21 cellular contexts compared by ENCODE assay signal in genomic region chr1:44822131-44822701, GRCh38. TPM values are rescaled to one million over a fixed set of nuclear protein-coding genes. Genes with fewer than 3 reads are reported as not detected.
A peak's percentile ranks its signal among the peaks of the same experiment; 100 is the strongest.
DNase-seq lines count a peak whose midpoint lies in the region; ATAC-seq, FAIRE-seq and TF ChIP-seq lines count a peak whose summit lies in the region.
"Had no signal": no experiment of that assay in that cellular context is flagged by ENCODE, and none has a peak within 500 bp of the region (broad histone marks: within the 10 kb centered on the region; RNA-seq: fewer than 3 reads in every experiment).

No MANE protein-coding gene starts in this region.

- no peak overlapping the region for H2AK9ac ChIP-seq in IMR-90 (replicated peaks; ENCODE audit: low read depth, low read length, poor library complexity)

- TF ChIP-seq CTCF in IMR-90 (conservative IDR thresholded peaks at IDR 0.05; ENCODE audit: low read depth, low read length) (no peak), K562 (IDR thresholded peaks at IDR 0.05 in 2 of 3, conservative IDR thresholded peaks at IDR 0.05 in 1 of 3; ENCODE audit: insufficient read depth in 2 of 3, low read depth in 1 of 3, low read length in 3 of 3) (no peak), tibial nerve (IDR thresholded peaks at IDR 0.05) (no peak), left lung (IDR thresholded peaks at IDR 0.05) (no peak)

- no peak for DNase-seq in IMR-90
- DNase-seq in K562 (ENCODE audit: extremely low read depth in 1 of 4, low spot score in 3 of 4), result no peak
- DNase-seq in mesendoderm, result no peak
- no peak for DNase-seq in tibial nerve (ENCODE audit: low spot score in 2 of 2)
- DNase-seq in left lung, result no peak
- DNase-seq: CD4-positive, CD25-positive, alpha-beta regulatory T cell; EL; H9; KBM-7; MV-4-11; NCI-H1417; NCI-H2029; NCI-H2171; NCI-H748 treated with DMSO at 0.1 percent for 48 hours had no signal

- H3K36me3 ChIP-seq in IMR-90 (ENCODE audit: control insufficient read depth, insufficient read depth, low read length), result no peaks in the 10 kb centered on the region
- no peaks in the 10 kb centered on the region for H3K36me3 ChIP-seq in K562 (ENCODE audit: control insufficient read depth, insufficient read depth, low read length)
- H3K36me3 ChIP-seq in mesendoderm (ENCODE audit: control insufficient read depth, insufficient read depth, low read length), result no peaks in the 10 kb centered on the region
- H3K36me3 ChIP-seq in tibial nerve, result peaks cover 0 to 16% (median 0%) of the 10 kb centered on the region in 3 donors
- H3K36me3 ChIP-seq in left lung, result no peaks in the 10 kb centered on the region

- POLR2A ChIA-PET in IMR-90 (lab: Charles Lee; ENCODE audit: unreplicated experiment), result interaction anchor here (0.6 to 1.1 kb wide), 2 partner anchors 22 to 54 kb away, joined by 3 to 5 read pairs; partner anchors contain the start of gene PLK3
- POLR2A ChIA-PET in K562 (lab: Yijun Ruan, JAX), result interaction anchor here (1.0 to 9.2 kb wide), 8 partner anchors 10 to 700 kb away, joined by 3 to 594 read pairs (median 94); partner anchors contain the start of genes BTBD19, DYNLT4, HECTD3 and MUTYH

- H3K23ac ChIP-seq in IMR-90 (ENCODE audit: low read depth, low read length) (no peak overlapping the region), mesendoderm (ENCODE audit: low read length) (no peak overlapping the region)

- peaks cover 3% of the 10 kb centered on the region; the same call in 1 of the 2 replicates for H3K9me1 ChIP-seq in IMR-90 (ENCODE audit: insufficient read depth, low read length)
- H3K9me1 ChIP-seq in K562 (ENCODE audit: control insufficient read depth, insufficient read depth, low read length), result no peaks in the 10 kb centered on the region

- TF ChIP-seq POLR2A in IMR-90 (IDR thresholded peaks at IDR 0.05; ENCODE audit: low read depth, low read length), result 0 out of 2 replicates have a peak, but pooled peaks have one; percentile 32
- no peak for TF ChIP-seq POLR2A in K562 (conservative IDR thresholded peaks at IDR 0.05)
- TF ChIP-seq POLR2A in tibial nerve (IDR thresholded peaks at IDR 0.05), result no peak

- WGBS in IMR-90 (ENCODE audit: extremely low coverage in 2 of 2, insufficient read length in 1 of 2), 2 experiments, result no CpG with 5 or more reads among the region's 6 CpGs
- WGBS in K562 (ENCODE audit: insufficient coverage, low coverage, missing lambda C conversion rate), result 57% methylated on average over 6 of the region's 6 CpGs
- WGBS in mesendoderm (ENCODE audit: extremely low coverage, insufficient coverage, low lambda C conversion rate), result no CpG with 5 or more reads among the region's 6 CpGs
- WGBS in tibial nerve, 2 donors, result 82 to 94% methylated on average over 2 to 3 of the region's 6 CpGs

- H3K9me3 ChIP-seq in IMR-90 (ENCODE audit: control insufficient read depth, insufficient read depth, low read length), result no peaks in the 10 kb centered on the region
- H3K9me3 ChIP-seq in K562 (replicated peaks; ENCODE audit: control insufficient read depth, insufficient read depth, low read depth, low read length), result no peaks in the 10 kb centered on the region
- no peaks in the 10 kb centered on the region for H3K9me3 ChIP-seq in tibial nerve
- H3K9me3 ChIP-seq in left lung, result no peaks in the 10 kb centered on the region

- TF ChIP-seq EP300 in K562 (IDR thresholded peaks at IDR 0.05; ENCODE audit: low read length), result no peak
- TF ChIP-seq EP300 in tibial nerve (IDR thresholded peaks at IDR 0.05), result no peak

- H2AFZ ChIP-seq in IMR-90 (replicated peaks; ENCODE audit: low read length, poor library complexity) (no peak overlapping the region), K562 (ENCODE audit: low read depth, low read length) (no peak overlapping the region)

- H4K8ac ChIP-seq in IMR-90 (ENCODE audit: low read depth in 2 of 2, low read length in 2 of 2) (no peak overlapping the region), mesendoderm (ENCODE audit: low read depth, low read length) (no peak overlapping the region)

- intact Hi-C loops in IMR-90 (cut with micrococcal nuclease) (no loop called here), K562 (cut with micrococcal nuclease) (no loop called here), left lung (cut with DNase I) (no loop called here)

- no peaks in the 10 kb centered on the region for H3K27me3 ChIP-seq in IMR-90 (ENCODE audit: control insufficient read depth, insufficient read depth, low read length)
- no peaks in the 10 kb centered on the region for H3K27me3 ChIP-seq in K562 (ENCODE audit: control insufficient read depth in 2 of 2, insufficient read depth in 2 of 2, low read length in 2 of 2)
- H3K27me3 ChIP-seq in mesendoderm (ENCODE audit: insufficient read depth, low read length, poor library complexity), result no peaks in the 10 kb centered on the region
- H3K27me3 ChIP-seq in tibial nerve, result no peaks in the 10 kb centered on the region
- H3K27me3 ChIP-seq in left lung, result no peaks in the 10 kb centered on the region

- H2BK120ac ChIP-seq in IMR-90 (ENCODE audit: low read depth, low read length) (no peak overlapping the region), mesendoderm (ENCODE audit: low read depth, low read length) (no peak overlapping the region)

- H4K91ac ChIP-seq in IMR-90 (ENCODE audit: insufficient read depth, low read depth, low read length), result no peak overlapping the region

- H3K4me1 ChIP-seq in IMR-90 (ENCODE audit: control insufficient read depth, insufficient read depth, low read length) (no peaks in the 10 kb centered on the region; the same call in 1 of the 2 replicates), K562 (replicated peaks in 1 of 2; ENCODE audit: control insufficient read depth in 2 of 2, insufficient read depth in 2 of 2, low read length in 2 of 2) (peaks cover 13 to 41% of the 10 kb centered on the region in 2 experiments), mesendoderm (ENCODE audit: control insufficient read depth, low read depth, low read length) (peaks cover 3% of the 10 kb centered on the region), tibial nerve (peaks cover 0 to 70% (median 21%) of the 10 kb centered on the region in 4 donors), left lung (peaks cover 3 to 40% of the 10 kb centered on the region in 2 donors)

- no peak overlapping the region for H3K14ac ChIP-seq in IMR-90 (replicated peaks; ENCODE audit: low read depth, low read length)

- H2BK5ac ChIP-seq in IMR-90 (ENCODE audit: low read depth, low read length, poor library complexity, severe bottlenecking), result no peak overlapping the region
- no peak overlapping the region for H2BK5ac ChIP-seq in mesendoderm (ENCODE audit: low read length)

- H3K27ac ChIP-seq in IMR-90 (ENCODE audit: insufficient read depth, low read length) (no peak overlapping the region), K562 (ENCODE audit: extremely low read depth, low read depth, low read length) (no peak overlapping the region), mesendoderm (ENCODE audit: low read depth, low read length) (no peak overlapping the region), tibial nerve (peak overlapping the region in 3 of 4 donors; percentile 24 to 96 (median 51)), left lung (no peak overlapping the region)
- H3K27ac ChIP-seq: HL-60 had no signal

- H3K79me1 ChIP-seq in IMR-90 (ENCODE audit: low read depth in 1 of 2, low read length in 2 of 2) (no peaks in the 10 kb centered on the region; a peak in 1 of 4 replicates), mesendoderm (ENCODE audit: low read length) (no peaks in the 10 kb centered on the region)

- H3K4me3 ChIP-seq in IMR-90 (ENCODE audit: insufficient read depth, low read depth, low read length) (no peak overlapping the region), K562 (no peak overlapping the region), mesendoderm (ENCODE audit: low read length) (no peak overlapping the region), tibial nerve (no peak overlapping the region), left lung (no peak overlapping the region)

- ATAC-seq in IMR-90 (ENCODE audit: low read depth) (no peak), K562 (no peak), GM18520 (IDR thresholded peaks at IDR 0.05; ENCODE audit: unreplicated experiment) (no peak), GM21515 (IDR thresholded peaks at IDR 0.05; ENCODE audit: unreplicated experiment) (no peak), left lung (no peak)

- H4K20me1 ChIP-seq in IMR-90 (ENCODE audit: insufficient read depth, low read length) (peaks cover 8% of the 10 kb centered on the region; the same call in 1 of the 2 replicates), K562 (replicated peaks; ENCODE audit: control insufficient read depth, insufficient read depth, low read length) (no peaks in the 10 kb centered on the region)

- H2AK5ac ChIP-seq in IMR-90 (ENCODE audit: low read depth, low read length), result no peak overlapping the region
- H2AK5ac ChIP-seq in mesendoderm (ENCODE audit: low read length), result no peak overlapping the region

- no TSS peak for BruUV-seq in IMR-90 (replicated peaks; lab: Mats Ljungman, UMichigan)
- no TSS peak for BruUV-seq in K562 (replicated peaks; lab: Mats Ljungman, UMichigan)

- H3K18ac ChIP-seq in IMR-90 (ENCODE audit: low read depth, low read length) (no peak overlapping the region), mesendoderm (ENCODE audit: low read length) (no peak overlapping the region)

- H2BK20ac ChIP-seq in IMR-90 (ENCODE audit: low read depth, low read length), result no peak overlapping the region

- TF ChIP-seq RAD21 in IMR-90 (IDR thresholded peaks at IDR 0.05; ENCODE audit: low read length) (no peak), K562 (CRISPR knock-in tag; conservative IDR thresholded peaks at IDR 0.05 in 1 of 2, IDR thresholded peaks at IDR 0.05 in 1 of 2) (no peak)

- H3K4ac ChIP-seq in IMR-90 (ENCODE audit: low read depth, low read length) (no peak overlapping the region), mesendoderm (ENCODE audit: low read depth, low read length) (no peak overlapping the region)

- H3K4me2 ChIP-seq in IMR-90 (ENCODE audit: low read depth, low read length) (no peak overlapping the region), K562 (ENCODE audit: insufficient read depth, low read length) (no peak overlapping the region), mesendoderm (ENCODE audit: low read length) (no peak overlapping the region)

- in situ Hi-C loops in IMR-90 (cut with MboI; ENCODE audit: low sequenced_read_pairs), result no loop called here
- in situ Hi-C loops in K562 (cut with MboI), result loop anchor here (5.0 kb wide), 1 partner anchor 90 kb away; the partner anchor contains the start of gene RNU5D-1

- FAIRE-seq in K562 (lab: Jason Lieb, UNC), result no peak
- FAIRE-seq: GM19239 had no signal

- H4K5ac ChIP-seq in IMR-90 (ENCODE audit: low read depth, low read length) (no peak overlapping the region), mesendoderm (ENCODE audit: low read length) (no peak overlapping the region)

- H3K79me2 ChIP-seq in K562 (ENCODE audit: control insufficient read depth, insufficient read depth, low read length) (no peaks in the 10 kb centered on the region), mesendoderm (ENCODE audit: control insufficient read depth, insufficient read depth, low read length) (no peaks in the 10 kb centered on the region)

- H2BK15ac ChIP-seq in IMR-90 (ENCODE audit: low read depth, low read length), result no peak overlapping the region
- H2BK15ac ChIP-seq in mesendoderm (replicated peaks; ENCODE audit: low read depth), result no peak overlapping the region

- CTCF ChIA-PET in IMR-90 (lab: Yijun Ruan, JAX) (no interaction called here), K562 (lab: Yijun Ruan, JAX; ENCODE audit: low intra/inter-chr PET ratio) (no interaction called here)

- dilution Hi-C loops in IMR-90 (cut with HindIII; ENCODE audit: low sequenced_read_pairs, unreplicated experiment), result no loop called here

- H3K9ac ChIP-seq in IMR-90 (ENCODE audit: low read depth, low read length) (no peak overlapping the region), K562 (ENCODE audit: insufficient read depth in 1 of 2, low read depth in 2 of 2, low read length in 2 of 2) (peak overlapping the region in 1 of 2 experiments; percentile 69; a peak in 2 of 4 replicates), mesendoderm (ENCODE audit: low read length) (no peak overlapping the region)

- H3K56ac ChIP-seq in IMR-90 (ENCODE audit: extremely low read depth, insufficient read depth, low read length) (no peak overlapping the region), mesendoderm (ENCODE audit: low read length) (peak overlapping the region; percentile 2)

RNA-seq across cellular contexts. Expression of gene BTBD19, which starts 13.9 kb away (rescaled TPM):
- total RNA-seq in IMR-90 (2012; rRNA removed) (0.56 and 0.90 TPM in 2 replicates), K562 (2014; rRNA removed) (0.73 and 1.5 TPM in 2 replicates), K562 (2014; rRNA removed; fragmentation: Illumina TruSeq; extraction: Trizol) (0.32 and 0.76 TPM in 2 replicates), K562 (2015; rRNA removed; fragmentation: Illumina TruSeq; extraction: Trizol) (0.41 and 0.72 TPM in 2 replicates), K562 (2021) (1.7 and 2.0 TPM in 2 replicates), tibial nerve (10 to 100 TPM; 14.9 to 50.0 (median 25.5) TPM), left lung (10 to 100 TPM; 15.3 to 19.7 TPM)
- polyA plus RNA-seq in IMR-90 (2012; rRNA removed) (16.0 and 17.2 TPM in 2 replicates), K562 (2011; rRNA removed) (1.4 and 1.5 TPM in 2 replicates), K562 (2014; fragmentation: Illumina TruSeq; extraction: Trizol) (0.95 and 1.4 TPM in 2 replicates), K562 (2014; fragmentation: Nextera tagmentation; extraction: Ambion mirVana) (under 1 TPM; 0.22 to 0.38 TPM), K562 (2014; rRNA removed) (1.8 and 1.9 TPM in 2 replicates)
- 10.6 and 11.1 TPM in 2 replicates for polyA plus RNA-seq in IMR-90 (2012; cell fraction: cytosol; rRNA removed)
- 141 and 200 TPM in 2 replicates for polyA plus RNA-seq in IMR-90 (2012; cell fraction: nucleus; rRNA removed; ENCODE audit: low replicate concordance)
- total RNA-seq in K562 (2011; cell fraction: chromatin; rRNA removed; ENCODE audit: low replicate concordance), result 7.6 and 19.8 TPM in 2 replicates
- total RNA-seq in K562 (2011; cell fraction: nucleolus; rRNA removed), result 8.9 and 14.7 TPM in 2 replicates
- 8.6 and 18.8 TPM in 2 replicates for total RNA-seq in K562 (2011; cell fraction: nucleoplasm; rRNA removed)
- polyA plus RNA-seq in K562 (2011; cell fraction: cytosol; rRNA removed), result 0.86 and 1.3 TPM in 2 replicates
- polyA plus RNA-seq in K562 (2011; cell fraction: nucleus; rRNA removed), result 5.9 and 14.9 TPM in 2 replicates
- 1.6 and 2.0 TPM in 2 replicates for polyA plus RNA-seq in K562 (2012)
- polyA minus RNA-seq in K562 (2011; rRNA and poly(A)+ RNA removed), result 0.75 and 1.1 TPM in 2 replicates
- polyA minus RNA-seq in K562 (2011; cell fraction: cytosol; rRNA and poly(A)+ RNA removed), result 1.8 TPM in 1 of 2 replicates, not detected in the other
- 4.9 and 5.0 TPM in 2 replicates for polyA minus RNA-seq in K562 (2011; cell fraction: nucleus; rRNA and poly(A)+ RNA removed)
- 0.95 TPM for polyA plus RNA-seq in mesendoderm (2013, experiment 1 of 2)
- 0.85 TPM for polyA plus RNA-seq in mesendoderm (2013, experiment 2 of 2)
- total RNA-seq: SK-MEL-5 had no signal

RNA-seq across cellular contexts. Expression of gene DYNLT4, which starts 15.1 kb away (rescaled TPM):
- total RNA-seq in IMR-90 (2012; rRNA removed) (0.56 TPM in 1 of 2 replicates, not detected in the other), K562 (2014; rRNA removed) (0.73 TPM in 1 of 2 replicates, not detected in the other), K562 (2014; rRNA removed; fragmentation: Illumina TruSeq; extraction: Trizol) (not detected in 2 replicates), K562 (2015; rRNA removed; fragmentation: Illumina TruSeq; extraction: Trizol) (not detected in 2 replicates), K562 (2021) (0.29 TPM in 1 of 2 replicates, not detected in the other), tibial nerve (1 to 10 TPM in 2 of 4 donors, not detected in 2; 2.5 to 3.3 TPM), left lung (1 to 10 TPM in 1 of 2 donors, not detected in 1; 1.6 TPM)
- polyA plus RNA-seq in IMR-90 (2012; rRNA removed) (not detected in 2 replicates), K562 (2011; rRNA removed) (0.11 TPM in 1 of 2 replicates, not detected in the other), K562 (2014; fragmentation: Illumina TruSeq; extraction: Trizol) (not detected in 2 replicates), K562 (2014; fragmentation: Nextera tagmentation; extraction: Ambion mirVana) (not detected), K562 (2014; rRNA removed) (not detected in 2 replicates)
- 0.08 and 0.25 TPM in 2 replicates for polyA plus RNA-seq in IMR-90 (2012; cell fraction: cytosol; rRNA removed)
- polyA plus RNA-seq in IMR-90 (2012; cell fraction: nucleus; rRNA removed; ENCODE audit: low replicate concordance), result 0.34 TPM in 1 of 2 replicates, not detected in the other
- total RNA-seq in K562 (2011; cell fraction: chromatin; rRNA removed; ENCODE audit: low replicate concordance), result not detected in 2 replicates
- total RNA-seq in K562 (2011; cell fraction: nucleolus; rRNA removed), result 0.83 and 2.2 TPM in 2 replicates
- 0.59 TPM in 1 of 2 replicates, not detected in the other for total RNA-seq in K562 (2011; cell fraction: nucleoplasm; rRNA removed)
- 0.13 TPM in 1 of 2 replicates, not detected in the other for polyA plus RNA-seq in K562 (2011; cell fraction: cytosol; rRNA removed)
- polyA plus RNA-seq in K562 (2011; cell fraction: nucleus; rRNA removed), result 0.38 and 0.57 TPM in 2 replicates
- 0.10 and 0.18 TPM in 2 replicates for polyA plus RNA-seq in K562 (2012)
- polyA minus RNA-seq in K562 (2011; rRNA and poly(A)+ RNA removed), result not detected in 2 replicates
- polyA minus RNA-seq in K562 (2011; cell fraction: cytosol; rRNA and poly(A)+ RNA removed), result not detected in 2 replicates
- 0.44 and 0.54 TPM in 2 replicates for polyA minus RNA-seq in K562 (2011; cell fraction: nucleus; rRNA and poly(A)+ RNA removed)
- not detected for polyA plus RNA-seq in mesendoderm (2013, experiment 1 of 2)
- polyA plus RNA-seq in mesendoderm (2013, experiment 2 of 2), result not detected
- total RNA-seq: H9, SK-MEL-5 had no signal
- polyA plus RNA-seq: AG04450 had no signal

RNA-seq across cellular contexts. Expression of gene PTCH2, which starts 20.8 kb away (rescaled TPM):
- total RNA-seq in IMR-90 (2012; rRNA removed) (under 0.01 TPM in 2 replicates), K562 (2014; rRNA removed) (0.16 TPM in 1 of 2 replicates, not detected in the other), K562 (2014; rRNA removed; fragmentation: Illumina TruSeq; extraction: Trizol) (16.8 and 20.5 TPM in 2 replicates), K562 (2015; rRNA removed; fragmentation: Illumina TruSeq; extraction: Trizol) (21.5 and 27.3 TPM in 2 replicates), K562 (2021) (3.0 TPM in 2 replicates), tibial nerve (10 to 100 TPM in 2 of 4 donors, 1 to 10 TPM in 2; 6.6 to 13.4 (median 9.9) TPM), left lung (1 to 10 TPM; 1.0 to 1.1 TPM)
- polyA plus RNA-seq in IMR-90 (2012; rRNA removed) (0.56 and 0.66 TPM in 2 replicates), K562 (2011; rRNA removed) (0.25 and 0.51 TPM in 2 replicates), K562 (2014; fragmentation: Illumina TruSeq; extraction: Trizol) (0.33 and 0.35 TPM in 2 replicates), K562 (2014; fragmentation: Nextera tagmentation; extraction: Ambion mirVana) (under 1 TPM; 0.15 to 0.25 TPM), K562 (2014; rRNA removed) (0.39 and 0.64 TPM in 2 replicates)
- 0.36 and 0.60 TPM in 2 replicates for polyA plus RNA-seq in IMR-90 (2012; cell fraction: cytosol; rRNA removed)
- 4.1 and 8.2 TPM in 2 replicates for polyA plus RNA-seq in IMR-90 (2012; cell fraction: nucleus; rRNA removed; ENCODE audit: low replicate concordance)
- total RNA-seq in K562 (2011; cell fraction: chromatin; rRNA removed; ENCODE audit: low replicate concordance), result 1.5 and 3.4 TPM in 2 replicates
- total RNA-seq in K562 (2011; cell fraction: nucleolus; rRNA removed), result 1.3 and 1.8 TPM in 2 replicates
- total RNA-seq in K562 (2011; cell fraction: nucleoplasm; rRNA removed), result 1.6 and 2.1 TPM in 2 replicates
- polyA plus RNA-seq in K562 (2011; cell fraction: cytosol; rRNA removed), result 0.37 and 0.43 TPM in 2 replicates
- polyA plus RNA-seq in K562 (2011; cell fraction: nucleus; rRNA removed), result 2.4 and 3.4 TPM in 2 replicates
- 0.40 and 0.87 TPM in 2 replicates for polyA plus RNA-seq in K562 (2012)
- polyA minus RNA-seq in K562 (2011; rRNA and poly(A)+ RNA removed), result 0.14 and 0.21 TPM in 2 replicates
- 1.6 and 6.8 TPM in 2 replicates for polyA minus RNA-seq in K562 (2011; cell fraction: cytosol; rRNA and poly(A)+ RNA removed)
- polyA minus RNA-seq in K562 (2011; cell fraction: nucleus; rRNA and poly(A)+ RNA removed), result 0.54 and 1.4 TPM in 2 replicates
- polyA plus RNA-seq in mesendoderm (2013, experiment 1 of 2), result 0.27 TPM
- polyA plus RNA-seq in mesendoderm (2013, experiment 2 of 2), result 0.25 TPM

RNA-seq across cellular contexts. Expression of gene PLK3, which starts 22.0 kb away (rescaled TPM):
- total RNA-seq in IMR-90 (2012; rRNA removed), result 15.3 and 15.8 TPM in 2 replicates
- 51.6 and 52.5 TPM in 2 replicates for polyA plus RNA-seq in IMR-90 (2012; rRNA removed)
- 45.2 and 47.2 TPM in 2 replicates for polyA plus RNA-seq in IMR-90 (2012; cell fraction: cytosol; rRNA removed)
- polyA plus RNA-seq in IMR-90 (2012; cell fraction: nucleus; rRNA removed; ENCODE audit: low replicate concordance), result 238 and 324 TPM in 2 replicates
- 66.7 and 212 TPM in 2 replicates for total RNA-seq in K562 (2011; cell fraction: chromatin; rRNA removed; ENCODE audit: low replicate concordance)
- 133 and 170 TPM in 2 replicates for total RNA-seq in K562 (2011; cell fraction: nucleolus; rRNA removed)
- total RNA-seq in K562 (2011; cell fraction: nucleoplasm; rRNA removed), result 70.2 and 84.7 TPM in 2 replicates
- total RNA-seq in K562 (2014; rRNA removed), result 15.3 and 17.4 TPM in 2 replicates
- total RNA-seq in K562 (2014; rRNA removed; fragmentation: Illumina TruSeq; extraction: Trizol), result 5.2 and 6.6 TPM in 2 replicates
- total RNA-seq in K562 (2015; rRNA removed; fragmentation: Illumina TruSeq; extraction: Trizol), result 5.8 and 7.7 TPM in 2 replicates
- total RNA-seq in K562 (2021), result 17.9 and 19.3 TPM in 2 replicates
- 11.0 and 15.5 TPM in 2 replicates for polyA plus RNA-seq in K562 (2011; rRNA removed)
- polyA plus RNA-seq in K562 (2011; cell fraction: cytosol; rRNA removed), result 14.0 and 19.5 TPM in 2 replicates
- polyA plus RNA-seq in K562 (2011; cell fraction: nucleus; rRNA removed), result 73.9 and 132 TPM in 2 replicates
- 10.1 and 18.5 TPM in 2 replicates for polyA plus RNA-seq in K562 (2012)
- 12.2 and 14.0 TPM in 2 replicates for polyA plus RNA-seq in K562 (2014; fragmentation: Illumina TruSeq; extraction: Trizol)
- polyA plus RNA-seq in K562 (2014; fragmentation: Nextera tagmentation; extraction: Ambion mirVana), result 1 to 10 TPM in 1 of 2 experiments, under 1 TPM in 1; 0.52 to 1.9 TPM
- 22.7 and 24.2 TPM in 2 replicates for polyA plus RNA-seq in K562 (2014; rRNA removed)
- 5.5 and 7.4 TPM in 2 replicates for polyA minus RNA-seq in K562 (2011; rRNA and poly(A)+ RNA removed)
- polyA minus RNA-seq in K562 (2011; cell fraction: cytosol; rRNA and poly(A)+ RNA removed), result 7.5 and 8.9 TPM in 2 replicates
- 34.8 and 42.1 TPM in 2 replicates for polyA minus RNA-seq in K562 (2011; cell fraction: nucleus; rRNA and poly(A)+ RNA removed)
- polyA plus RNA-seq in mesendoderm (2013, experiment 1 of 2), result 6.3 TPM
- 6.2 TPM for polyA plus RNA-seq in mesendoderm (2013, experiment 2 of 2)
- 10 to 100 TPM; 10.6 to 29.3 (median 26.3) TPM for total RNA-seq in tibial nerve
- 10 to 100 TPM; 33.0 to 47.2 TPM for total RNA-seq in left lung

RNA-seq across cellular contexts. Expression of gene BEST4, which starts 34.2 kb away (rescaled TPM):
- total RNA-seq in IMR-90 (2012; rRNA removed), result not detected in 2 replicates
- polyA plus RNA-seq in IMR-90 (2012; rRNA removed), result 0.07 and 0.16 TPM in 2 replicates
- 0.06 and 0.12 TPM in 2 replicates for polyA plus RNA-seq in IMR-90 (2012; cell fraction: cytosol; rRNA removed)
- 1.0 and 1.8 TPM in 2 replicates for polyA plus RNA-seq in IMR-90 (2012; cell fraction: nucleus; rRNA removed; ENCODE audit: low replicate concordance)
- total RNA-seq in K562 (2011; cell fraction: chromatin; rRNA removed; ENCODE audit: low replicate concordance), result 0.23 TPM in 1 of 2 replicates, not detected in the other
- not detected in 2 replicates for total RNA-seq in K562 (2011; cell fraction: nucleolus; rRNA removed)
- total RNA-seq in K562 (2011; cell fraction: nucleoplasm; rRNA removed), result 0.38 TPM in 1 of 2 replicates, not detected in the other
- not detected in 2 replicates for total RNA-seq in K562 (2014; rRNA removed)
- not detected in 2 replicates for total RNA-seq in K562 (2014; rRNA removed; fragmentation: Illumina TruSeq; extraction: Trizol)
- not detected in 2 replicates for total RNA-seq in K562 (2015; rRNA removed; fragmentation: Illumina TruSeq; extraction: Trizol)
- not detected in 2 replicates for total RNA-seq in K562 (2021)
- polyA plus RNA-seq in K562 (2011; rRNA removed), result 0.05 and 0.07 TPM in 2 replicates
- polyA plus RNA-seq in K562 (2011; cell fraction: cytosol; rRNA removed), result 0.07 and 0.13 TPM in 2 replicates
- polyA plus RNA-seq in K562 (2011; cell fraction: nucleus; rRNA removed), result 0.24 and 0.60 TPM in 2 replicates
- 0.04 and 0.06 TPM in 2 replicates for polyA plus RNA-seq in K562 (2012)
- polyA plus RNA-seq in K562 (2014; fragmentation: Illumina TruSeq; extraction: Trizol), result not detected in 2 replicates
- not detected for polyA plus RNA-seq in K562 (2014; fragmentation: Nextera tagmentation; extraction: Ambion mirVana)
- polyA plus RNA-seq in K562 (2014; rRNA removed), result 0.11 TPM in 1 of 2 replicates, not detected in the other
- not detected in 2 replicates for polyA minus RNA-seq in K562 (2011; rRNA and poly(A)+ RNA removed)
- not detected in 2 replicates for polyA minus RNA-seq in K562 (2011; cell fraction: cytosol; rRNA and poly(A)+ RNA removed)
- not detected in 2 replicates for polyA minus RNA-seq in K562 (2011; cell fraction: nucleus; rRNA and poly(A)+ RNA removed)
- 0.56 TPM for polyA plus RNA-seq in mesendoderm (2013, experiment 1 of 2)
- 0.55 TPM for polyA plus RNA-seq in mesendoderm (2013, experiment 2 of 2)
- under 1 TPM in 2 of 4 donors, not detected in 2; 0.21 to 0.98 TPM for total RNA-seq in tibial nerve
- under 1 TPM; 0.23 to 0.52 TPM for total RNA-seq in left lung
- total RNA-seq: NCI-H460, SK-MEL-5 had no signal

Comparison
In these comparisons a context has a peak if more than half of its experiments do, and no peak if none do; other contexts are left out.
1. H3K27ac ChIP-seq: peak in tibial nerve (3 of 4); none in IMR-90 (single experiment), K562 (single experiment), mesendoderm (single experiment) and left lung (0 of 2).